9 cellular contexts compared by ENCODE assay signal in the genomic region with DNA sequence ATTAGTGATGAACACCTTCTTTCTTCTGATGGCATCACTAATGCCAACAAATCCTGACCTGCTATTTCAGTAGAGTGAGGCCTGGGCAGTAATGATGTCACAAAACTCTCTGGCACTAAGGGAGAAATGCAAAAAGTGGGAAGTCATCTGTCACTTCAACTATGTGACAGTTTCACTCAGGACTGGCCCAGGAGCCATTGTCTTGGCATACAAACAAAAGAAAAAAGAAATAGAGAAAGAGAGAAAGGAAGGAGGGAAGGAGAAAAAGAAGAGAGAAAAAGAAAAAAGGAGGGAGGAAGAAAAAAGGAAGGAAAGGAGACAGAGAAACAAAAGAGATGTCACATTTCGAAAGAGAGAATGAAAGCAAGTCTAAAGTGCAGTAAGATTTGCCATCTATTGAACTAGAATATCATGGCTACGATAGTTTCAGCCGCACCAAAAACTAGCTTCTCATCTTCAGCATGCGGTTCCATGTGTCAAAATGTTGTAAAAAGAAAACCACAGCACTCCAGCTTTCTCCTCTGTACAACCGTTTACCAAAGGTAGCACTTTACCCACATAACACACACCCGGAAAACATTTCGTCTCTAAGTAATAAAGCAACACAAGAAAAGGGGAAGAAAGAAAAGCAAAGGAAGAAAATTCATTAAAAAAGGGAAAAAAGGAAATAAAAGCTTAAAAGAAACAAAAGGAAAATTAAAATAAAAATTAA. TPM values are rescaled to one million over a fixed set of nuclear protein-coding genes. Genes with fewer than 3 reads are reported as not detected.
DNase-seq lines count a peak whose midpoint lies in the region; ATAC-seq, FAIRE-seq and TF ChIP-seq lines count a peak whose summit lies in the region.
"Had no signal": no experiment of that assay in that cellular context is flagged by ENCODE, and none has a peak within 500 bp of the region (broad histone marks: within the 10 kb centered on the region; RNA-seq: fewer than 3 reads in every experiment).

No MANE protein-coding gene starts in this region.

- intact Hi-C loops in K562 (cut with micrococcal nuclease) = no loop called here

- FAIRE-seq in K562 (lab: Jason Lieb, UNC) = no peak

- no peaks in the 10 kb centered on the region for H3K79me2 ChIP-seq in K562 (ENCODE audit: control insufficient read depth, insufficient read depth, low read length)

- no peaks in the 10 kb centered on the region for H4K20me1 ChIP-seq in K562 (replicated peaks; ENCODE audit: control insufficient read depth, insufficient read depth, low read length)

- TF ChIP-seq EP300 in K562 (IDR thresholded peaks at IDR 0.05; ENCODE audit: low read length) = no peak

- no peaks in the 10 kb centered on the region for H3K27me3 ChIP-seq in K562 (ENCODE audit: control insufficient read depth in 2 of 2, insufficient read depth in 2 of 2, low read length in 2 of 2)
- H3K27me3 ChIP-seq in Peyer's patch = no peaks in the 10 kb centered on the region

- CTCF ChIA-PET in K562 (lab: Yijun Ruan, JAX; ENCODE audit: low intra/inter-chr PET ratio) = no interaction called here

- H3K9me1 ChIP-seq in K562 (ENCODE audit: control insufficient read depth, insufficient read depth, low read length) = no peaks in the 10 kb centered on the region

- H3K36me3 ChIP-seq in K562 (ENCODE audit: control insufficient read depth, insufficient read depth, low read length) (no peaks in the 10 kb centered on the region), Peyer's patch (no peaks in the 10 kb centered on the region)

- ATAC-seq in GM18498 (IDR thresholded peaks at IDR 0.05; ENCODE audit: unreplicated experiment) (peak; percentile 61), GM21528 (IDR thresholded peaks at IDR 0.05; ENCODE audit: low FRiP score, unreplicated experiment) (peak; percentile 53), HG03558 (IDR thresholded peaks at IDR 0.05; ENCODE audit: extremely low read depth, unreplicated experiment) (peak; percentile 25), K562 (no peak)

- WGBS in K562 (ENCODE audit: insufficient coverage, low coverage, missing lambda C conversion rate) = 22% methylated on average over 4 of the region's 7 CpGs

- no peak overlapping the region for H3K27ac ChIP-seq in K562 (ENCODE audit: extremely low read depth, low read depth, low read length)
- no peak overlapping the region for H3K27ac ChIP-seq in Peyer's patch

- H3K4me1 ChIP-seq in K562 (replicated peaks in 1 of 2; ENCODE audit: control insufficient read depth in 2 of 2, insufficient read depth in 2 of 2, low read length in 2 of 2) (no peaks in the 10 kb centered on the region), Peyer's patch (no peaks in the 10 kb centered on the region)

- POLR2A ChIA-PET in K562 (lab: Yijun Ruan, JAX) = no interaction called here

- H3K9ac ChIP-seq in K562 (ENCODE audit: insufficient read depth in 1 of 2, low read depth in 2 of 2, low read length in 2 of 2) = no peak overlapping the region

- H3K4me2 ChIP-seq in K562 (ENCODE audit: insufficient read depth, low read length) = no peak overlapping the region

- TF ChIP-seq RAD21 in K562 (CRISPR knock-in tag; conservative IDR thresholded peaks at IDR 0.05 in 1 of 2, IDR thresholded peaks at IDR 0.05 in 1 of 2) = no peak

- DNase-seq in K562 (ENCODE audit: extremely low read depth in 1 of 4, low spot score in 3 of 4) (no peak), NCI-H2227 (lab: John Stamatoyannopoulos, UW; ENCODE audit: unreplicated experiment) (no peak), Peyer's patch (no peak), NCI-H2171 (lab: John Stamatoyannopoulos, UW) (no peak), D341Med (ENCODE audit: low spot score) (no peak)
- DNase-seq: SIG-M5 had no signal

- TF ChIP-seq POLR2A in K562 (conservative IDR thresholded peaks at IDR 0.05) (no peak), Peyer's patch (IDR thresholded peaks at IDR 0.05) (no peak)

- no peak overlapping the region for H3K4me3 ChIP-seq in K562
- H3K4me3 ChIP-seq in Peyer's patch = no peak overlapping the region

- no TSS peak for BruUV-seq in K562 (replicated peaks; lab: Mats Ljungman, UMichigan)

- no peak overlapping the region for H2AFZ ChIP-seq in K562 (ENCODE audit: low read depth, low read length)

- H3K9me3 ChIP-seq in K562 (replicated peaks; ENCODE audit: control insufficient read depth, insufficient read depth, low read depth, low read length) (no peaks in the 10 kb centered on the region), Peyer's patch (no peaks in the 10 kb centered on the region)

- in situ Hi-C loops in K562 (cut with MboI) = no loop called here

- TF ChIP-seq CTCF in K562 (IDR thresholded peaks at IDR 0.05 in 2 of 3, conservative IDR thresholded peaks at IDR 0.05 in 1 of 3; ENCODE audit: insufficient read depth in 2 of 3, low read depth in 1 of 3, low read length in 3 of 3) (no peak), Peyer's patch (IDR thresholded peaks at IDR 0.05) (no peak)

TF ChIP-seq in K562, 482 proteins besides CTCF, POLR2A, EP300 and RAD21:
- TF ChIP-seq ZNF12 (CRISPR knock-in tag; IDR thresholded peaks at IDR 0.05) (no peak), POLR3A (IDR thresholded peaks at IDR 0.05; ENCODE audit: borderline replicate concordance, extremely low read depth, insufficient read depth, insufficient read length) (no peak), MYBL2 (IDR thresholded peaks at IDR 0.05; ENCODE audit: low read depth) (no peak), MYBL2 (CRISPR knock-in tag; IDR thresholded peaks at IDR 0.05; ENCODE audit: borderline replicate concordance) (no peak)
- TF ChIP-seq, protein P1, sequence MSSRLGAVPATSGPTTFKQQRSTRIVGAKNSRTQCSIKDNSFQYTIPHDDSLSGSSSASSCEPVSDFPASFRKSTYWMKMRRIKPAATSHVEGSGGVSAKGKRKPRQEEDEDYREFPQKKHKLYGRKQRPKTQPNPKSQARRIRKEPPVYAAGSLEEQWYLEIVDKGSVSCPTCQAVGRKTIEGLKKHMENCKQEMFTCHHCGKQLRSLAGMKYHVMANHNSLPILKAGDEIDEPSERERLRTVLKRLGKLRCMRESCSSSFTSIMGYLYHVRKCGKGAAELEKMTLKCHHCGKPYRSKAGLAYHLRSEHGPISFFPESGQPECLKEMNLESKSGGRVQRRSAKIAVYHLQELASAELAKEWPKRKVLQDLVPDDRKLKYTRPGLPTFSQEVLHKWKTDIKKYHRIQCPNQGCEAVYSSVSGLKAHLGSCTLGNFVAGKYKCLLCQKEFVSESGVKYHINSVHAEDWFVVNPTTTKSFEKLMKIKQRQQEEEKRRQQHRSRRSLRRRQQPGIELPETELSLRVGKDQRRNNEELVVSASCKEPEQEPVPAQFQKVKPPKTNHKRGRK (tag; IDR thresholded peaks at IDR 0.05) = peak; percentile 35; the same call in 1 of the 2 replicates
- TF ChIP-seq, protein P2, sequence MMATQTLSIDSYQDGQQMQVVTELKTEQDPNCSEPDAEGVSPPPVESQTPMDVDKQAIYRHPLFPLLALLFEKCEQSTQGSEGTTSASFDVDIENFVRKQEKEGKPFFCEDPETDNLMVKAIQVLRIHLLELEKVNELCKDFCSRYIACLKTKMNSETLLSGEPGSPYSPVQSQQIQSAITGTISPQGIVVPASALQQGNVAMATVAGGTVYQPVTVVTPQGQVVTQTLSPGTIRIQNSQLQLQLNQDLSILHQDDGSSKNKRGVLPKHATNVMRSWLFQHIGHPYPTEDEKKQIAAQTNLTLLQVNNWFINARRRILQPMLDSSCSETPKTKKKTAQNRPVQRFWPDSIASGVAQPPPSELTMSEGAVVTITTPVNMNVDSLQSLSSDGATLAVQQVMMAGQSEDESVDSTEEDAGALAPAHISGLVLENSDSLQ (IDR thresholded peaks at IDR 0.05) = peak; percentile 7; the same call in 1 of the 2 replicates

RNA-seq across cellular contexts. Expression of a gene that starts 50.1 kb away (rescaled TPM):
- 1.9 and 6.0 TPM in 2 replicates for total RNA-seq in K562 (2011; cell fraction: chromatin; rRNA removed; ENCODE audit: low replicate concordance)
- 1.1 and 1.5 TPM in 2 replicates for total RNA-seq in K562 (2011; cell fraction: nucleolus; rRNA removed)
- total RNA-seq in K562 (2011; cell fraction: nucleoplasm; rRNA removed) = 2.3 and 4.9 TPM in 2 replicates
- total RNA-seq in K562 (2014; rRNA removed) (0.32 and 0.98 TPM in 2 replicates), K562 (2014; rRNA removed; fragmentation: Illumina TruSeq; extraction: Trizol) (1.2 and 1.6 TPM in 2 replicates), K562 (2015; rRNA removed; fragmentation: Illumina TruSeq; extraction: Trizol) (0.34 and 0.65 TPM in 2 replicates), K562 (2021) (1.7 and 2.0 TPM in 2 replicates), Peyer's patch (10 to 100 TPM in 1 of 4 donors, 1 to 10 TPM in 2, under 1 TPM in 1; 0.66 to 10.7 (median 3.3) TPM)
- polyA plus RNA-seq in K562 (2011; rRNA removed) (1.1 and 1.2 TPM in 2 replicates), K562 (2014; fragmentation: Illumina TruSeq; extraction: Trizol) (0.82 and 1.00 TPM in 2 replicates), K562 (2014; fragmentation: Nextera tagmentation; extraction: Ambion mirVana) (under 1 TPM; 0.52 to 0.63 TPM), K562 (2014; rRNA removed) (0.50 and 0.80 TPM in 2 replicates)
- polyA plus RNA-seq in K562 (2011; cell fraction: cytosol; rRNA removed) = 0.33 and 0.59 TPM in 2 replicates
- 1.2 and 1.9 TPM in 2 replicates for polyA plus RNA-seq in K562 (2011; cell fraction: nucleus; rRNA removed)
- polyA plus RNA-seq in K562 (2012) = 0.77 and 1.3 TPM in 2 replicates
- polyA minus RNA-seq in K562 (2011; rRNA and poly(A)+ RNA removed) = 2.6 and 2.7 TPM in 2 replicates
- polyA minus RNA-seq in K562 (2011; cell fraction: cytosol; rRNA and poly(A)+ RNA removed) = 2.0 TPM in 1 of 2 replicates, not detected in the other
- polyA minus RNA-seq in K562 (2011; cell fraction: nucleus; rRNA and poly(A)+ RNA removed) = 0.67 and 0.81 TPM in 2 replicates
